In genomic region chr9:121895836-121896544, GRCh38 we compare ENCODE assay signal across 12 cellular contexts.
DNase-seq lines count a peak whose midpoint lies in the region; ATAC-seq and TF ChIP-seq lines count a peak whose summit lies in the region.
"Had no signal": no experiment of that assay in that cellular context is flagged by ENCODE, and none has a peak within 500 bp of the region (broad histone marks: within the 10 kb centered on the region; RNA-seq: fewer than 3 reads in every experiment).

No MANE protein-coding gene starts in this region.

- H3K36me3 ChIP-seq in upper lobe of right lung: no peaks in the 10 kb centered on the region

- H3K27ac Mint-ChIP-seq in activated CD8-positive, alpha-beta T cell treated with anti-CD3 and anti-CD28 coated beads, Interleukin-2, amount 10 ng/mL, durations not matched to agents 7 days and 5 days: no peak overlapping the region
- H3K27ac Mint-ChIP-seq in activated CD8-positive, alpha-beta T cell treated with anti-CD3 and anti-CD28 coated beads for 36 hours: no peak overlapping the region
- peak overlapping the region; percentile 26; the same call in 1 of the 2 replicates for H3K27ac Mint-ChIP-seq in WTC11
- H3K27ac Mint-ChIP-seq in stimulated activated memory B cell treated with anti-CD40 and anti-IgM and Interleukin-4, amounts not matched to agents 10 μg/mL and 1 μg/mL and 100 μg/mL, for 72 hours: no peak overlapping the region

- H3K27me3 Mint-ChIP-seq in activated CD8-positive, alpha-beta T cell treated with anti-CD3 and anti-CD28 coated beads, Interleukin-2, amount 10 ng/mL, durations not matched to agents 7 days and 5 days (ENCODE audit: low read depth): no peaks in the 10 kb centered on the region
- no peaks in the 10 kb centered on the region for H3K27me3 Mint-ChIP-seq in activated CD8-positive, alpha-beta T cell treated with anti-CD3 and anti-CD28 coated beads for 36 hours
- H3K27me3 Mint-ChIP-seq in WTC11 (ENCODE audit: low read depth): peaks cover 2% of the 10 kb centered on the region; the same call in 1 of the 2 replicates
- no peaks in the 10 kb centered on the region for H3K27me3 Mint-ChIP-seq in stimulated activated memory B cell treated with anti-CD40 and anti-IgM and Interleukin-4, amounts not matched to agents 10 μg/mL and 1 μg/mL and 100 μg/mL, for 72 hours
- H3K27me3 Mint-ChIP-seq: B cell had no signal

- H3K4me1 ChIP-seq in upper lobe of right lung: no peaks in the 10 kb centered on the region
- H3K4me1 ChIP-seq: parathyroid adenoma had no signal

- H3K27me3 ChIP-seq in upper lobe of right lung: no peaks in the 10 kb centered on the region

- no peaks in the 10 kb centered on the region for H3K4me1 Mint-ChIP-seq in activated CD8-positive, alpha-beta T cell treated with anti-CD3 and anti-CD28 coated beads, Interleukin-2, amount 10 ng/mL, durations not matched to agents 7 days and 5 days (ENCODE audit: low read depth)
- H3K4me1 Mint-ChIP-seq in activated CD8-positive, alpha-beta T cell treated with anti-CD3 and anti-CD28 coated beads for 36 hours (ENCODE audit: low read depth): no peaks in the 10 kb centered on the region
- H3K4me1 Mint-ChIP-seq in WTC11: peaks cover 2% of the 10 kb centered on the region
- H3K4me1 Mint-ChIP-seq in stimulated activated memory B cell treated with anti-CD40 and anti-IgM and Interleukin-4, amounts not matched to agents 10 μg/mL and 1 μg/mL and 100 μg/mL, for 72 hours: no peaks in the 10 kb centered on the region

- no peaks in the 10 kb centered on the region for H3K9me3 ChIP-seq in upper lobe of right lung

- no peak overlapping the region for H3K4me3 ChIP-seq in upper lobe of right lung

- POLR2A ChIA-PET in activated CD8-positive, alpha-beta T cell treated with anti-CD3 and anti-CD28 coated beads, Interleukin-2, amount 10 ng/mL, durations not matched to agents 7 days and 5 days (lab: Charles Lee): no interaction called here
- POLR2A ChIA-PET in activated CD8-positive, alpha-beta T cell treated with anti-CD3 and anti-CD28 coated beads for 36 hours (lab: Charles Lee): no interaction called here
- POLR2A ChIA-PET in WTC11 (lab: Charles Lee): no interaction called here

- no peak for DNase-seq in activated CD8-positive, alpha-beta T cell treated with anti-CD3 and anti-CD28 coated beads, Interleukin-2, amount 10 ng/mL, durations not matched to agents 7 days and 5 days
- no peak for DNase-seq in activated CD8-positive, alpha-beta T cell treated with anti-CD3 and anti-CD28 coated beads for 36 hours
- DNase-seq in WTC11 (ENCODE audit: low spot score) (no peak), iPS-NIHi7 (ENCODE audit: extremely low spot score) (peak; percentile 28), upper lobe of right lung (no peak)
- no peak for DNase-seq in stimulated activated CD4-positive, alpha-beta T cell treated with anti-CD3 and anti-CD28 coated beads, Interleukin-1b, Interleukin-23, amount 100 ng/mL, for 48 hours
- DNase-seq: hypothalamus, NCI-H446 treated with DMSO at 0.1 percent for 48 hours had no signal

- no peaks in the 10 kb centered on the region for H3K36me3 Mint-ChIP-seq in activated CD8-positive, alpha-beta T cell treated with anti-CD3 and anti-CD28 coated beads, Interleukin-2, amount 10 ng/mL, durations not matched to agents 7 days and 5 days (ENCODE audit: low read depth)
- peaks cover 4% of the 10 kb centered on the region for H3K36me3 Mint-ChIP-seq in activated CD8-positive, alpha-beta T cell treated with anti-CD3 and anti-CD28 coated beads for 36 hours (ENCODE audit: low read depth)
- H3K36me3 Mint-ChIP-seq in WTC11: peaks cover 6% of the 10 kb centered on the region
- H3K36me3 Mint-ChIP-seq in stimulated activated memory B cell treated with anti-CD40 and anti-IgM and Interleukin-4, amounts not matched to agents 10 μg/mL and 1 μg/mL and 100 μg/mL, for 72 hours: peaks cover 6% of the 10 kb centered on the region

- intact Hi-C loops in activated CD8-positive, alpha-beta T cell treated with anti-CD3 and anti-CD28 coated beads for 36 hours (cut with micrococcal nuclease): no loop called here
- intact Hi-C loops in upper lobe of right lung (cut with DNase I): no loop called here

- no peak overlapping the region for H3K27ac ChIP-seq in upper lobe of right lung
- H3K27ac ChIP-seq: parathyroid adenoma had no signal

- TF ChIP-seq CTCF in activated CD8-positive, alpha-beta T cell treated with anti-CD3 and anti-CD28 coated beads for 36 hours (IDR thresholded peaks at IDR 0.05): no peak
- TF ChIP-seq CTCF in WTC11 (IDR thresholded peaks at IDR 0.05): no peak
- TF ChIP-seq CTCF in upper lobe of right lung (IDR thresholded peaks at IDR 0.05): no peak

- no peak overlapping the region for H3K4me3 Mint-ChIP-seq in activated CD8-positive, alpha-beta T cell treated with anti-CD3 and anti-CD28 coated beads, Interleukin-2, amount 10 ng/mL, durations not matched to agents 7 days and 5 days
- H3K4me3 Mint-ChIP-seq in activated CD8-positive, alpha-beta T cell treated with anti-CD3 and anti-CD28 coated beads for 36 hours: no peak overlapping the region
- H3K4me3 Mint-ChIP-seq in WTC11: no peak overlapping the region
- no peak overlapping the region for H3K4me3 Mint-ChIP-seq in stimulated activated memory B cell treated with anti-CD40 and anti-IgM and Interleukin-4, amounts not matched to agents 10 μg/mL and 1 μg/mL and 100 μg/mL, for 72 hours
- H3K4me3 Mint-ChIP-seq: B cell had no signal

- CTCF ChIA-PET in activated CD8-positive, alpha-beta T cell treated with anti-CD3 and anti-CD28 coated beads, Interleukin-2, amount 10 ng/mL, durations not matched to agents 7 days and 5 days (lab: Charles Lee): no interaction called here
- CTCF ChIA-PET in activated CD8-positive, alpha-beta T cell treated with anti-CD3 and anti-CD28 coated beads for 36 hours (lab: Charles Lee): no interaction called here
- CTCF ChIA-PET in WTC11 (lab: Charles Lee): no interaction called here

- peaks cover 6% of the 10 kb centered on the region for H3K9me3 Mint-ChIP-seq in activated CD8-positive, alpha-beta T cell treated with anti-CD3 and anti-CD28 coated beads, Interleukin-2, amount 10 ng/mL, durations not matched to agents 7 days and 5 days (ENCODE audit: insufficient read depth)
- peaks cover 6% of the 10 kb centered on the region for H3K9me3 Mint-ChIP-seq in activated CD8-positive, alpha-beta T cell treated with anti-CD3 and anti-CD28 coated beads for 36 hours
- H3K9me3 Mint-ChIP-seq in WTC11: peaks cover 15% of the 10 kb centered on the region
- peaks cover 8% of the 10 kb centered on the region for H3K9me3 Mint-ChIP-seq in stimulated activated memory B cell treated with anti-CD40 and anti-IgM and Interleukin-4, amounts not matched to agents 10 μg/mL and 1 μg/mL and 100 μg/mL, for 72 hours

- ATAC-seq in activated CD8-positive, alpha-beta T cell treated with anti-CD3 and anti-CD28 coated beads, Interleukin-2, amount 10 ng/mL, durations not matched to agents 7 days and 5 days: peak; percentile 49
- ATAC-seq in activated CD8-positive, alpha-beta T cell treated with anti-CD3 and anti-CD28 coated beads for 36 hours: no peak
- ATAC-seq in WTC11: peak; percentile 36; the same call in 1 of the 2 replicates
- peak; percentile 47 for ATAC-seq in upper lobe of right lung
- ATAC-seq in stimulated activated memory B cell treated with anti-CD40 and anti-IgM and Interleukin-4, amounts not matched to agents 10 μg/mL and 1 μg/mL and 100 μg/mL, for 72 hours: no peak
- no peak for ATAC-seq in GM18873 (IDR thresholded peaks at IDR 0.05; ENCODE audit: low FRiP score, unreplicated experiment)

TF ChIP-seq in WTC11, 78 proteins besides CTCF, POLR2A, EP300 and RAD21 (continues in another document):
- no peak for TF ChIP-seq AFF4 (CRISPR knock-in tag; IDR thresholded peaks at IDR 0.05; ENCODE audit: borderline replicate concordance)
- no peak for TF ChIP-seq JUN (CRISPR knock-in tag; IDR thresholded peaks at IDR 0.05)

Comparison
In these comparisons a context has a peak if more than half of its experiments do, and no peak if none do; other contexts are left out.
1. ATAC-seq: peak in activated CD8-positive, alpha-beta T cell treated with anti-CD3 and anti-CD28 coated beads, Interleukin-2, amount 10 ng/mL, durations not matched to agents 7 days and 5 days (single experiment), WTC11 (single experiment) and upper lobe of right lung (single experiment); none in activated CD8-positive, alpha-beta T cell treated with anti-CD3 and anti-CD28 coated beads for 36 hours (single experiment), stimulated activated memory B cell treated with anti-CD40 and anti-IgM and Interleukin-4, amounts not matched to agents 10 μg/mL and 1 μg/mL and 100 μg/mL, for 72 hours (single experiment) and GM18873 (single experiment).